In genomic region chr1:227058321-227058751, GRCh38 we compare ENCODE assay signal across 15 cellular contexts.
DNase-seq lines count a peak whose midpoint lies in the region; ATAC-seq and TF ChIP-seq lines count a peak whose summit lies in the region.
"Had no signal": no experiment of that assay in that cellular context is flagged by ENCODE, and none has a peak within 500 bp of the region (broad histone marks: within the 10 kb centered on the region; RNA-seq: fewer than 3 reads in every experiment).

No MANE protein-coding gene starts in this region.

- DNase-seq in HCEC 1CT (peak; percentile 77), amniotic stem cell (lab: John Stamatoyannopoulos, UW) (peak; percentile 6), foreskin fibroblast (peak; percentile 47 to 75), stromal cell of bone marrow (ENCODE audit: low read depth) (peak; percentile 39), body of pancreas (no peak)
- DNase-seq in activated CD4-positive, CD25-positive, alpha-beta regulatory T cell treated with anti-CD3 and anti-CD28 coated beads, Interleukin-2, amount 50 U/mL, for 72 hours, result no peak
- DNase-seq: activated CD4-positive, alpha-beta T cell treated with anti-CD3 and anti-CD28 coated beads, Interleukin-2, amount 10 ng/mL, durations not matched to agents 7 days and 5 days; hypothalamus; KG1; NCI-H526; nucleus accumbens; spleen had no signal

- H3K4me1 ChIP-seq in body of pancreas, result no peaks in the 10 kb centered on the region
- H3K4me1 ChIP-seq: ascending aorta, spleen had no signal

- TF ChIP-seq POLR2A in body of pancreas (IDR thresholded peaks at IDR 0.05), result no peak

- WGBS in body of pancreas, 2 donors, result 93 to 95% methylated on average over 5 of the region's 5 CpGs

- intact Hi-C loops in body of pancreas (cut with DNase I), result no loop called here

- H3K27me3 ChIP-seq in body of pancreas, result no peaks in the 10 kb centered on the region
- H3K27me3 ChIP-seq: ascending aorta, spleen had no signal

- H3K9me3 ChIP-seq in body of pancreas, result no peaks in the 10 kb centered on the region
- H3K9me3 ChIP-seq: ascending aorta had no signal

- TF ChIP-seq CTCF in foreskin fibroblast (IDR thresholded peaks at IDR 0.05; ENCODE audit: low read depth, low read length) (no peak), body of pancreas (IDR thresholded peaks at IDR 0.05) (no peak)

- H3K4me3 ChIP-seq in foreskin fibroblast (ENCODE audit: low read depth in 1 of 2, low read length in 2 of 2), result no peak overlapping the region
- H3K4me3 ChIP-seq in body of pancreas, result no peak overlapping the region
- H3K4me3 ChIP-seq: ascending aorta, lung, spleen had no signal

- no peak overlapping the region for H3K27ac ChIP-seq in body of pancreas
- H3K27ac ChIP-seq: ascending aorta, spleen had no signal

- ATAC-seq in HG03135 (IDR thresholded peaks at IDR 0.05; ENCODE audit: unreplicated experiment) (no peak), body of pancreas (no peak)

- H3K36me3 ChIP-seq in body of pancreas (replicated peaks in 1 of 2; ENCODE audit: insufficient read depth in 1 of 2, low read depth in 2 of 2), result no peaks in the 10 kb centered on the region
- H3K36me3 ChIP-seq: spleen had no signal

Comparison
In these comparisons a context has a peak if more than half of its experiments do, and no peak if none do; other contexts are left out.
1. DNase-seq: peak in HCEC 1CT (single experiment), amniotic stem cell (single experiment), foreskin fibroblast (2 of 2) and stromal cell of bone marrow (single experiment); none in activated CD4-positive, CD25-positive, alpha-beta regulatory T cell treated with anti-CD3 and anti-CD28 coated beads, Interleukin-2, amount 50 U/mL, for 72 hours (single experiment) and body of pancreas (0 of 4).